Comparison of ENCODE assay signal across 8 cellular contexts in genomic region chr14:103512701-103513611, GRCh38. TPM values are rescaled to one million over a fixed set of nuclear protein-coding genes. Genes with fewer than 3 reads are reported as not detected.
DNase-seq lines count a peak whose midpoint lies in the region; ATAC-seq, FAIRE-seq and TF ChIP-seq lines count a peak whose summit lies in the region.

No MANE protein-coding gene starts in this region.

- H3K56ac ChIP-seq in H1 (replicated peaks; ENCODE audit: insufficient read length, low read depth, low read length): no peak overlapping the region

- H2AK5ac ChIP-seq in H1 (ENCODE audit: low read depth, low read length): no peak overlapping the region

- POLR2A ChIA-PET in H1 (lab: Charles Lee; ENCODE audit: partially characterized antibody): interaction anchor here (1.3 to 12.6 kb wide), 4 partner anchors 7 to 49 kb away, joined by 3 to 844 read pairs (median 40); partner anchors contain the start of genes BAG5, CKB and TRMT61A

- H3K27me3 ChIP-seq in H1 (replicated peaks in 1 of 4; ENCODE audit: control insufficient read depth in 3 of 4, extremely low read depth in 1 of 4, insufficient read depth in 3 of 4, low read length in 3 of 4) (no peaks in the 10 kb centered on the region), muscle layer of colon (ENCODE audit: control insufficient read depth in 1 of 2, insufficient read depth in 2 of 2, low read length in 2 of 2) (no peaks in the 10 kb centered on the region)

- H3K4ac ChIP-seq in H1 (replicated peaks; ENCODE audit: insufficient read length, low read depth, low read length): no peak overlapping the region

- no peak overlapping the region for H2BK12ac ChIP-seq in H1 (ENCODE audit: low read depth, low read length)

- peaks cover 0 to 3% of the 10 kb centered on the region in 2 experiments for H4K20me1 ChIP-seq in H1 (replicated peaks in 1 of 2; ENCODE audit: control insufficient read depth in 1 of 2, insufficient read depth in 2 of 2, low read length in 2 of 2)

- no peak overlapping the region for H2BK120ac ChIP-seq in H1 (replicated peaks; ENCODE audit: low read depth, low read length)

- H3K27ac ChIP-seq in H1 (ENCODE audit: low read depth, low read length): no peak overlapping the region
- H3K27ac ChIP-seq in muscle layer of colon (ENCODE audit: low read depth, low read length): peak overlapping the region; percentile 64

- H3K9ac ChIP-seq in H1 (replicated peaks in 1 of 4; ENCODE audit: extremely low read depth in 1 of 4, low read depth in 3 of 4, low read length in 3 of 4): no peak overlapping the region
- no peak overlapping the region for H3K9ac ChIP-seq in muscle layer of colon (ENCODE audit: low read length)

- no peak overlapping the region for H4K5ac ChIP-seq in H1 (ENCODE audit: insufficient read length, low read depth, low read length)

- TF ChIP-seq POLR2A in H1 (IDR thresholded peaks at IDR 0.05; ENCODE audit: control extremely low read depth in 1 of 2, low read depth in 2 of 2, low read length in 2 of 2): no peak; a peak in 1 of 3 replicates

- H3K36me3 ChIP-seq in H1 (ENCODE audit: control insufficient read depth in 2 of 4, insufficient read depth in 4 of 4, low read length in 3 of 4): peaks cover 0 to 16% (median under 1%) of the 10 kb centered on the region in 4 experiments; a peak in 4 of 8 replicates
- H3K36me3 ChIP-seq in muscle layer of colon (ENCODE audit: insufficient read depth, low read length): peaks cover 15% of the 10 kb centered on the region

- no peak overlapping the region for H3K14ac ChIP-seq in H1 (ENCODE audit: insufficient read length)

- H3K23me2 ChIP-seq in H1 (ENCODE audit: low read depth, low read length): no peaks in the 10 kb centered on the region

- H2BK15ac ChIP-seq in H1 (ENCODE audit: low read length): no peak overlapping the region

- H2BK20ac ChIP-seq in H1 (ENCODE audit: low read length): no peak overlapping the region

- no peak for TF ChIP-seq EP300 in H1 (IDR thresholded peaks at IDR 0.05; ENCODE audit: borderline replicate concordance in 1 of 2, low read depth in 2 of 2, low read length in 2 of 2)

- H3K9me3 ChIP-seq in H1 (ENCODE audit: insufficient read depth in 2 of 2, low read depth in 1 of 2, low read length in 1 of 2): no peaks in the 10 kb centered on the region
- no peaks in the 10 kb centered on the region for H3K9me3 ChIP-seq in muscle layer of colon (ENCODE audit: low read length)

- no peak overlapping the region; the same call in 1 of the 2 replicates for H2BK5ac ChIP-seq in H1 (ENCODE audit: low read depth, low read length)

- no peak overlapping the region for H3K4me2 ChIP-seq in H1 (ENCODE audit: insufficient read depth in 1 of 2, low read depth in 2 of 2, low read length in 2 of 2)

- H2AFZ ChIP-seq in H1 (ENCODE audit: low read length): no peak overlapping the region

- H3K23ac ChIP-seq in H1 (ENCODE audit: insufficient read length): no peak overlapping the region

- no peak overlapping the region for H4K91ac ChIP-seq in H1 (replicated peaks; ENCODE audit: insufficient read length, low read length)

- WGBS in H1 (ENCODE audit: extremely low coverage in 1 of 2, insufficient coverage in 1 of 2, insufficient read length in 1 of 2, insufficient replicate concordance in 2 of 2, low coverage in 1 of 2, low lambda C conversion rate in 2 of 2, missing lambda C conversion rate in 1 of 2), 2 experiments: 95% methylated on average over 25 of the region's 25 CpGs; no CpG with 5 or more reads in 1 of the 2 experiments

- H3K4me1 ChIP-seq in H1 (replicated peaks in 1 of 4; ENCODE audit: control insufficient read depth in 3 of 4, insufficient read depth in 4 of 4, low read length in 3 of 4) (peaks cover 0 to 3% (median 2%) of the 10 kb centered on the region in 4 experiments; a peak in 3 of 7 replicates), muscle layer of colon (ENCODE audit: insufficient read depth, low read length) (peaks cover 26% of the 10 kb centered on the region)

- H4K8ac ChIP-seq in H1 (ENCODE audit: extremely low read depth, insufficient read depth, low read length): no peak overlapping the region

- TF ChIP-seq CTCF in H1 (IDR thresholded peaks at IDR 0.05; ENCODE audit: control extremely low read depth in 1 of 3, insufficient read depth in 1 of 3, low read depth in 1 of 3, low read length in 3 of 3): peak in 1 of 3 experiments; percentile 3; a peak in 1 of 4 replicates

- peak; percentile 3 to 7; a peak in 1 of 4 replicates for TF ChIP-seq RAD21 in H1 (IDR thresholded peaks at IDR 0.05 in 1 of 2, conservative IDR thresholded peaks at IDR 0.05 in 1 of 2; ENCODE audit: low read depth in 2 of 2, low read length in 2 of 2)

- no peaks in the 10 kb centered on the region for H3K79me1 ChIP-seq in H1 (ENCODE audit: low read depth, low read length)

- ATAC-seq in HG03139 (IDR thresholded peaks at IDR 0.05; ENCODE audit: unreplicated experiment): no peak

- H3K79me2 ChIP-seq in H1 (ENCODE audit: control insufficient read depth in 1 of 2, insufficient read depth in 2 of 2, low read length in 2 of 2): no peaks in the 10 kb centered on the region

- H3K4me3 ChIP-seq in H1 (ENCODE audit: extremely low read depth in 1 of 4, insufficient read depth in 2 of 4, low read depth in 3 of 4, low read length in 4 of 4) (no peak overlapping the region), muscle layer of colon (ENCODE audit: low read depth in 1 of 2, low read length in 2 of 2) (peak overlapping the region in 1 of 2 donors; percentile 16)

- FAIRE-seq in H1 (lab: Jason Lieb, UNC): no peak

- CTCF ChIA-PET in H1 (lab: Charles Lee; ENCODE audit: partially characterized antibody): interaction anchor here (1.0 to 31.3 kb wide), 3 partner anchors 8 to 28 kb away, joined by 3 to 921 read pairs (median 42); partner anchors contain the start of gene TRMT61A

- no peak overlapping the region for H3K18ac ChIP-seq in H1 (ENCODE audit: extremely low read depth, low read length)

- DNase-seq in DMS114 treated with DMSO at 0.1 percent for 48 hours (lab: John Stamatoyannopoulos, UW; ENCODE audit: unreplicated experiment) (peak; percentile 13), NCI-H2196 treated with DMSO at 0.1 percent for 48 hours (lab: John Stamatoyannopoulos, UW; ENCODE audit: unreplicated experiment) (peak; percentile 79), H1 (ENCODE audit: low read depth in 1 of 2, low spot score in 2 of 2) (no peak), HCEC 1CT (no peak), ecto neural progenitor cell (ENCODE audit: low spot score) (no peak)
- DNase-seq in effector CD8-positive, alpha-beta T cell (lab: John Stamatoyannopoulos, UW): no peak

TF ChIP-seq in H1, 55 proteins besides CTCF, POLR2A, EP300 and RAD21:
- no peak for TF ChIP-seq ASH2L (IDR thresholded peaks at IDR 0.05; ENCODE audit: low read length)
- TF ChIP-seq POLR2AphosphoS5 (IDR thresholded peaks at IDR 0.05; ENCODE audit: low read depth, low read length): peak; percentile 32; the same call in 1 of the 2 replicates

RNA-seq across cellular contexts. Expression of gene CKB, which starts 9.7 kb away (rescaled TPM):
- 538 and 572 TPM in 2 replicates for total RNA-seq in H1 (2021; fragmentation: NEBNext Ultra II Directional; extraction: Animal tissue kit (Norgen Biotek cat#: 25700))
- polyA plus RNA-seq in H1 (2011; rRNA removed): 950 and 1,969 TPM in 2 replicates
- 828 TPM for polyA plus RNA-seq in H1 (2011; cell fraction: cytosol; rRNA removed)
- polyA plus RNA-seq in H1 (2011; cell fraction: nucleus; rRNA removed): 1,943 TPM
- 757 to 990 TPM (median 908 TPM) in 4 replicates for polyA plus RNA-seq in H1 (2012, experiment 1 of 2)
- 939 TPM for polyA plus RNA-seq in H1 (2012, experiment 2 of 2)
- 514 TPM for polyA plus RNA-seq in H1 (2013, experiment 1 of 2)
- polyA plus RNA-seq in H1 (2013, experiment 2 of 2): 503 TPM
- 153 and 156 TPM in 2 replicates for polyA minus RNA-seq in H1 (2011; rRNA and poly(A)+ RNA removed)
- polyA minus RNA-seq in H1 (2011; cell fraction: cytosol; rRNA and poly(A)+ RNA removed): 356 TPM
- polyA minus RNA-seq in H1 (2011; cell fraction: nucleus; rRNA and poly(A)+ RNA removed): 378 TPM

RNA-seq across cellular contexts. Expression of gene TRMT61A, which starts 16.0 kb away (rescaled TPM):
- total RNA-seq in H1 (2021; fragmentation: NEBNext Ultra II Directional; extraction: Animal tissue kit (Norgen Biotek cat#: 25700)): 15.1 and 15.8 TPM in 2 replicates
- polyA plus RNA-seq in H1 (2011; rRNA removed): 19.0 and 29.7 TPM in 2 replicates
- 23.3 TPM for polyA plus RNA-seq in H1 (2011; cell fraction: cytosol; rRNA removed)
- polyA plus RNA-seq in H1 (2011; cell fraction: nucleus; rRNA removed): 44.0 TPM
- 9.2 to 14.2 TPM (median 13.8 TPM) in 4 replicates for polyA plus RNA-seq in H1 (2012, experiment 1 of 2)
- 11.3 TPM for polyA plus RNA-seq in H1 (2012, experiment 2 of 2)
- polyA plus RNA-seq in H1 (2013, experiment 1 of 2): 6.8 TPM
- 6.6 TPM for polyA plus RNA-seq in H1 (2013, experiment 2 of 2)
- polyA minus RNA-seq in H1 (2011; rRNA and poly(A)+ RNA removed): 6.4 and 6.9 TPM in 2 replicates
- polyA minus RNA-seq in H1 (2011; cell fraction: cytosol; rRNA and poly(A)+ RNA removed): 11.2 TPM
- 26.1 TPM for polyA minus RNA-seq in H1 (2011; cell fraction: nucleus; rRNA and poly(A)+ RNA removed)

RNA-seq across cellular contexts. Expression of gene BAG5, which starts 49.5 kb away (rescaled TPM):
- total RNA-seq in H1 (2021; fragmentation: NEBNext Ultra II Directional; extraction: Animal tissue kit (Norgen Biotek cat#: 25700)): 29.2 and 29.5 TPM in 2 replicates
- 5.9 and 7.4 TPM in 2 replicates for polyA plus RNA-seq in H1 (2011; rRNA removed)
- 8.2 TPM for polyA plus RNA-seq in H1 (2011; cell fraction: cytosol; rRNA removed)
- 5.3 TPM for polyA plus RNA-seq in H1 (2011; cell fraction: nucleus; rRNA removed)
- 13.5 to 26.1 TPM (median 16.6 TPM) in 4 replicates for polyA plus RNA-seq in H1 (2012, experiment 1 of 2)
- polyA plus RNA-seq in H1 (2012, experiment 2 of 2): 2.3 TPM
- 18.4 TPM for polyA plus RNA-seq in H1 (2013, experiment 1 of 2)
- 17.4 TPM for polyA plus RNA-seq in H1 (2013, experiment 2 of 2)
- polyA minus RNA-seq in H1 (2011; rRNA and poly(A)+ RNA removed): 11.8 and 13.3 TPM in 2 replicates
- polyA minus RNA-seq in H1 (2011; cell fraction: cytosol; rRNA and poly(A)+ RNA removed): 13.7 TPM
- polyA minus RNA-seq in H1 (2011; cell fraction: nucleus; rRNA and poly(A)+ RNA removed): 12.5 TPM

RNA-seq across cellular contexts. Expression of gene COA8, which starts 49.8 kb away (rescaled TPM):
- total RNA-seq in H1 (2021; fragmentation: NEBNext Ultra II Directional; extraction: Animal tissue kit (Norgen Biotek cat#: 25700)): 35.0 and 35.5 TPM in 2 replicates
- polyA plus RNA-seq in H1 (2011; rRNA removed): 5.9 and 7.1 TPM in 2 replicates
- polyA plus RNA-seq in H1 (2011; cell fraction: cytosol; rRNA removed): 10.9 TPM
- polyA plus RNA-seq in H1 (2011; cell fraction: nucleus; rRNA removed): 12.8 TPM
- 23.7 to 31.1 TPM (median 30.1 TPM) in 4 replicates for polyA plus RNA-seq in H1 (2012, experiment 1 of 2)
- 27.0 TPM for polyA plus RNA-seq in H1 (2012, experiment 2 of 2)
- 31.3 TPM for polyA plus RNA-seq in H1 (2013, experiment 1 of 2)
- polyA plus RNA-seq in H1 (2013, experiment 2 of 2): 27.9 TPM
- 4.3 and 5.2 TPM in 2 replicates for polyA minus RNA-seq in H1 (2011; rRNA and poly(A)+ RNA removed)
- 8.7 TPM for polyA minus RNA-seq in H1 (2011; cell fraction: cytosol; rRNA and poly(A)+ RNA removed)
- 18.8 TPM for polyA minus RNA-seq in H1 (2011; cell fraction: nucleus; rRNA and poly(A)+ RNA removed)

Comparison
In these comparisons a context has a peak if more than half of its experiments do, and no peak if none do; other contexts are left out.
1. DNase-seq: peak in DMS114 treated with DMSO at 0.1 percent for 48 hours (single experiment) and NCI-H2196 treated with DMSO at 0.1 percent for 48 hours (single experiment); none in H1 (0 of 2), HCEC 1CT (single experiment), effector CD8-positive, alpha-beta T cell (single experiment) and ecto neural progenitor cell (single experiment).